ENCODE assay signal across 9 cellular contexts in the genomic region with DNA sequence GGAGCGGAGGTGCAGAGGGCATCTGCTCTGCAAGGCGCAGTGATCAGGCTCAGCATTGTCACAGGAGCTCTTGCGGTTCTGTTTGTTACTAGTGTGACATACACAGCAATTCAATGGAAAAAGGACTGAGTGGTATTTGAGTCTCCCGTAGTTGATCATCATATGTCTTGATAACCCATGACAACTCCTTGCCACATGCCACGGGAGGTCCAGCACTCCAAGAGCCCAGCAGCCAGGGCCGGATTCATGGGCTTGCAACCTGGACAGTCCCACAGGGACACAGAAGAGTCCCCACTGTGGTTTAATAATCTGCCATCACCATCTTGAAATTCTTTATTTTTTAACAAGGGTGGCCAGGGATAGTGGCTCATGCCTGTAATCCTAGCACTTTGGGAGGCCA. TPM values are rescaled to one million over a fixed set of nuclear protein-coding genes. Genes with fewer than 3 reads are reported as not detected.
"Had no signal": no experiment of that assay in that cellular context is flagged by ENCODE, and none has a peak within 500 bp of the region (broad histone marks: within the 10 kb centered on the region; RNA-seq: fewer than 3 reads in every experiment).

No MANE protein-coding gene starts in this region.

RNA-seq across cellular contexts. Expression of a gene that starts 58.1 kb away (rescaled TPM):
- total RNA-seq: naive thymus-derived CD8-positive, alpha-beta T cell; natural killer cell treated with Interleukin-12 subunit alpha and Interleukin-12 subunit beta and Interleukin-15 and Interleukin-18, amount 100 ng/mL, for 72 hours; osteocyte; posterior vena cava; pulmonary artery endothelial cell; smooth muscle cell; spleen; transverse colon; vagina had no signal
- polyA plus RNA-seq: naive thymus-derived CD8-positive, alpha-beta T cell; smooth muscle cell; spleen had no signal
